In genomic region chrX:23884427-23885024, GRCh38 we compare ENCODE assay signal across 1 cellular context.
TF ChIP-seq lines count a peak whose summit lies in the region.

No MANE protein-coding gene starts in this region.

TF ChIP-seq in K562, 482 proteins besides CTCF, POLR2A, EP300 and RAD21 (continued from another document):
- peak; percentile 86 for TF ChIP-seq PKNOX1 (IDR thresholded peaks at IDR 0.05)
- TF ChIP-seq RBM14 (IDR thresholded peaks at IDR 0.05; ENCODE audit: borderline replicate concordance, insufficient read depth, low read depth, low read length): no peak
